Comparison of ENCODE assay signal across 26 cellular contexts in genomic region chr22:38415046-38415445, GRCh38. TPM values are rescaled to one million over a fixed set of nuclear protein-coding genes. Genes with fewer than 3 reads are reported as not detected.
A peak's percentile ranks its signal among the peaks of the same experiment; 100 is the strongest.
DNase-seq lines count a peak whose midpoint lies in the region; ATAC-seq and TF ChIP-seq lines count a peak whose summit lies in the region.
"Had no signal": no experiment of that assay in that cellular context is flagged by ENCODE, and none has a peak within 500 bp of the region (broad histone marks: within the 10 kb centered on the region; RNA-seq: fewer than 3 reads in every experiment).

No MANE protein-coding gene starts in this region.

- H2AFZ ChIP-seq in hepatocyte: no peak overlapping the region

- intact Hi-C loops in posterior vena cava (cut with DNase I): loop anchor here in 1 of 2 donors (5.0 kb wide), 1 partner anchor 157 kb away; the partner anchor contains the start of gene DMC1

- no peaks in the 10 kb centered on the region for H3K27me3 ChIP-seq in H7 (ENCODE audit: control insufficient read depth, insufficient read depth, low read length)
- no peaks in the 10 kb centered on the region for H3K27me3 ChIP-seq in hepatocyte
- H3K27me3 ChIP-seq: gastrocnemius medialis had no signal

- DNase-seq in H7: peak; percentile 49
- peak; percentile 68 for DNase-seq in coronary artery (ENCODE audit: low spot score)
- DNase-seq in hepatocyte (ENCODE audit: low spot score): peak; percentile 2
- peak; percentile 42 for DNase-seq in posterior vena cava (ENCODE audit: low spot score)
- no peak for DNase-seq in foreskin fibroblast
- DNase-seq in NCI-H187 treated with DMSO at 0.1 percent for 48 hours (lab: John Stamatoyannopoulos, UW): no peak
- DNase-seq: activated CD8-positive, alpha-beta T cell treated with anti-CD3 and anti-CD28 coated beads, Interleukin-2, amount 10 ng/mL, durations not matched to agents 7 days and 5 days; activated T-cell treated with anti-CD3 and anti-CD28 coated beads, Interleukin-2, amount 50 U/mL, for 72 hours; DMS 273 treated with DMSO at 0.1 percent for 48 hours; effector memory CD4-positive, alpha-beta T cell; gastrocnemius medialis; HFFc6; midbrain; NCI-H187; NCI-H2227 treated with DMSO at 0.1 percent for 48 hours; NCI-H748 treated with DMSO at 0.1 percent for 48 hours; stimulated activated CD4-positive, alpha-beta T cell treated with anti-CD3 and anti-CD28 coated beads, Interleukin-2, amount 100 ng/mL, for 24 hours; T-helper 9 cell had no signal

- no peaks in the 10 kb centered on the region for H3K79me2 ChIP-seq in hepatocyte

- H3K4me2 ChIP-seq in hepatocyte: no peak overlapping the region

- no peaks in the 10 kb centered on the region for H3K4me1 ChIP-seq in hepatocyte (ENCODE audit: insufficient read depth)

- H3K4me3 ChIP-seq in H7 (ENCODE audit: insufficient read depth, low read depth, low read length): no peak overlapping the region
- H3K4me3 ChIP-seq in coronary artery: no peak overlapping the region
- H3K4me3 ChIP-seq in hepatocyte: no peak overlapping the region
- H3K4me3 ChIP-seq in foreskin fibroblast (ENCODE audit: low read depth in 1 of 2, low read length in 2 of 2): no peak overlapping the region
- H3K4me3 ChIP-seq: esophagus muscularis mucosa, gastrocnemius medialis had no signal

- H3K9me2 ChIP-seq in hepatocyte (replicated peaks; ENCODE audit: insufficient read depth): no peaks in the 10 kb centered on the region

- TF ChIP-seq CTCF in coronary artery (IDR thresholded peaks at IDR 0.05) (no peak), hepatocyte (IDR thresholded peaks at IDR 0.05; ENCODE audit: poor library complexity) (no peak), foreskin fibroblast (IDR thresholded peaks at IDR 0.05; ENCODE audit: low read depth, low read length) (no peak)

- 86% methylated on average over 12 of the region's 12 CpGs for WGBS in hepatocyte (ENCODE audit: low lambda C conversion rate, missing lambda C conversion rate)

- H3K36me3 ChIP-seq in H7 (replicated peaks; ENCODE audit: control insufficient read depth, insufficient read depth, low read length): no peaks in the 10 kb centered on the region
- no peaks in the 10 kb centered on the region for H3K36me3 ChIP-seq in hepatocyte (replicated peaks; ENCODE audit: insufficient read depth, low read depth)
- H3K36me3 ChIP-seq: esophagus muscularis mucosa, gastrocnemius medialis had no signal

- no peaks in the 10 kb centered on the region for H3K9me3 ChIP-seq in hepatocyte (ENCODE audit: low read depth)
- H3K9me3 ChIP-seq: esophagus muscularis mucosa, gastrocnemius medialis had no signal

- no peak overlapping the region for H3K27ac ChIP-seq in coronary artery
- no peak overlapping the region for H3K27ac ChIP-seq in hepatocyte
- H3K27ac ChIP-seq: esophagus muscularis mucosa, gastrocnemius medialis had no signal

- H4K20me1 ChIP-seq in hepatocyte (ENCODE audit: insufficient read depth, poor library complexity, severe bottlenecking): no peaks in the 10 kb centered on the region

- ATAC-seq in HG03175 (IDR thresholded peaks at IDR 0.05; ENCODE audit: unreplicated experiment) (no peak), GM18861 (IDR thresholded peaks at IDR 0.05; ENCODE audit: unreplicated experiment) (no peak)
- ATAC-seq: activated CD8-positive, alpha-beta T cell treated with anti-CD3 and anti-CD28 coated beads, Interleukin-2, amount 10 ng/mL, durations not matched to agents 7 days and 5 days; activated T-cell treated with anti-CD3 and anti-CD28 coated beads, Interleukin-2, amount 50 U/mL, for 72 hours; gastrocnemius medialis; left colon; natural killer cell treated with Interleukin-12 subunit alpha and Interleukin-12 subunit beta and Interleukin-15 and Interleukin-18, amount 100 ng/mL, for 72 hours; stimulated activated effector memory CD8-positive, alpha-beta T cell treated with anti-CD3 and anti-CD28 coated beads, Interleukin-12 subunit alpha, Interleukin-12 subunit beta, amount 100 ng/mL, for 72 hours had no signal

RNA-seq across cellular contexts. Expression of gene KCNJ4, which starts 40.0 kb away (rescaled TPM):
- 3.4 and 5.9 TPM in 2 replicates for total RNA-seq in H7 (2014; rRNA removed; shearing (Covaris generic))
- total RNA-seq in hepatocyte: 0.24 and 0.50 TPM in 2 replicates
- 0.08 and 0.30 TPM in 2 replicates for polyA plus RNA-seq in hepatocyte
- not detected for total RNA-seq in posterior vena cava
- total RNA-seq: activated CD8-positive, alpha-beta T cell treated with anti-CD3 and anti-CD28 coated beads, Interleukin-2, amount 10 ng/mL, durations not matched to agents 7 days and 5 days; activated T-cell treated with anti-CD3 and anti-CD28 coated beads, Interleukin-2, amount 50 U/mL, for 72 hours; esophagus muscularis mucosa; gastrocnemius medialis; HFFc6; left colon; natural killer cell treated with Interleukin-12 subunit alpha and Interleukin-12 subunit beta and Interleukin-15 and Interleukin-18, amount 100 ng/mL, for 72 hours; skeletal muscle tissue had no signal
- polyA plus RNA-seq: CD14-positive monocyte had no signal

RNA-seq across cellular contexts. Expression of gene KDELR3, which starts 52.9 kb away (rescaled TPM):
- 4.5 and 8.2 TPM in 2 replicates for total RNA-seq in H7 (2014; rRNA removed; shearing (Covaris generic))
- total RNA-seq in hepatocyte (92.4 and 98.9 TPM in 2 replicates), posterior vena cava (10 to 100 TPM; 14.5 to 23.1 TPM)
- polyA plus RNA-seq in hepatocyte: 169 and 171 TPM in 2 replicates
- polyA plus RNA-seq: CD14-positive monocyte had no signal

Comparison
In these comparisons a context has a peak if more than half of its experiments do, and no peak if none do; other contexts are left out.
1. DNase-seq: peak in H7 (single experiment), coronary artery (single experiment), hepatocyte (single experiment) and posterior vena cava (single experiment); none in foreskin fibroblast (0 of 2) and NCI-H187 treated with DMSO at 0.1 percent for 48 hours (single experiment).